ENCODE assay signal across 24 cellular contexts in genomic region chr10:65235846-65236245, GRCh38.
"Had no signal": no experiment of that assay in that cellular context is flagged by ENCODE, and none has a peak within 500 bp of the region (broad histone marks: within the 10 kb centered on the region; RNA-seq: fewer than 3 reads in every experiment).

No MANE protein-coding gene starts in this region.

- H3K4me3 ChIP-seq: neural progenitor cell, ovary, psoas muscle, right lobe of liver, sigmoid colon, skin epidermis, stomach, thoracic aorta, thyroid gland, tibial nerve, upper lobe of left lung, vagina had no signal

- H3K27ac ChIP-seq: neural progenitor cell, ovary, parathyroid adenoma, psoas muscle, right lobe of liver, sigmoid colon, skin epidermis, stomach, thoracic aorta, thyroid gland, tibial nerve, upper lobe of left lung, vagina had no signal

- H3K79me2 ChIP-seq: parathyroid adenoma had no signal

- H3K4me2 ChIP-seq: neural progenitor cell had no signal

- H3K27me3 ChIP-seq: neural progenitor cell, ovary, right lobe of liver, sigmoid colon, stomach, thyroid gland, tibial nerve, upper lobe of left lung, vagina had no signal

- DNase-seq: natural killer cell; occipital lobe; ovary; posterior cingulate gyrus; psoas muscle; right cardiac atrium; right lobe of liver; sigmoid colon; stimulated activated CD4-positive, alpha-beta T cell treated with anti-CD3 and anti-CD28 coated beads, Interleukin-15, amount 100 ng/mL, for 24 hours; stimulated activated CD4-positive, alpha-beta T cell treated with anti-CD3 and anti-CD28 coated beads, Interleukin-2, amount 100 ng/mL, for 24 hours; stimulated activated CD4-positive, alpha-beta T cell treated with anti-CD3 and anti-CD28 coated beads, Interleukin-2, amount 100 ng/mL, for 48 hours; stimulated activated CD4-positive, alpha-beta T cell treated with anti-CD3 and anti-CD28 coated beads, Interleukin-4, amount 100 ng/mL, for 24 hours; stimulated activated naive B cell treated with anti-CD40 and anti-IgM and Interleukin-4, amounts not matched to agents 10 μg/mL and 1 μg/mL and 100 μg/mL, for 72 hours; stimulated activated naive CD4-positive, alpha-beta T cell treated with Interleukin-2 at 50 U/mL for 16 hours; stomach; thyroid gland; trophoblast cell; upper lobe of left lung had no signal

- H3K36me3 ChIP-seq: neural progenitor cell, ovary, right lobe of liver, sigmoid colon, stomach, thoracic aorta, thyroid gland, tibial nerve, upper lobe of left lung, vagina had no signal

- H3K9me3 ChIP-seq: ovary, psoas muscle, right lobe of liver, sigmoid colon, thoracic aorta, thyroid gland, upper lobe of left lung, vagina had no signal

- H2AFZ ChIP-seq: neural progenitor cell, parathyroid adenoma had no signal

- H3K4me1 ChIP-seq: neural progenitor cell, parathyroid adenoma, psoas muscle, right lobe of liver, sigmoid colon, stomach, thyroid gland, tibial nerve, upper lobe of left lung, vagina had no signal

- H3K9ac ChIP-seq: neural progenitor cell, parathyroid adenoma had no signal
